31 cellular contexts compared by ENCODE assay signal in the genomic region with DNA sequence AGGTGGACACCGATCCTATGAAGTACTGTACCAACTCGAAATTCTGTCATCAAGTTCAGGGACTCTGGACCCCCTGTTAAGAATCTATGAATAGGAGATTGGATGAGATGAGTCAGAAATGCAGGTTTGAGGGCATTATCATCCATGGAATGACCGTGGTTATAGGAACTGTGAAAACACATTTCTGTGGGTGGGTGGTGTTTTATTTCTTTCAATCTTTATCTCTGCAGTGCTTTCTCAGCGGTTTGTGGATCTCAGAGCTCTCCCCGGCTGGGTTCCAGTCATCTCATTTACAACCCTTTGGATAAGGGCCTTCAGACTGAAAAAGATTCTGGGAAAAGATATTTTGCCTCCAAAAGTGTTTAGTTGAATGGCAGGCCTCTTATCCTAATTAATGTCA. TPM values are rescaled to one million over a fixed set of nuclear protein-coding genes. Genes with fewer than 3 reads are reported as not detected.
DNase-seq lines count a peak whose midpoint lies in the region; ATAC-seq, FAIRE-seq and TF ChIP-seq lines count a peak whose summit lies in the region.
"Had no signal": no experiment of that assay in that cellular context is flagged by ENCODE, and none has a peak within 500 bp of the region (broad histone marks: within the 10 kb centered on the region; RNA-seq: fewer than 3 reads in every experiment).

No MANE protein-coding gene starts in this region.

- no peaks in the 10 kb centered on the region for H3K27me3 Mint-ChIP-seq in astrocyte (ENCODE audit: low read depth, unreplicated experiment)

- peak; percentile 70 for DNase-seq in astrocyte (ENCODE audit: low read depth)
- peak; percentile 48 for DNase-seq in fibroblast of villous mesenchyme (ENCODE audit: low read depth)
- DNase-seq in AML-193 (lab: John Stamatoyannopoulos, UW), result no peak
- DNase-seq in T1000 (lab: John Stamatoyannopoulos, UW), result no peak
- no peak for DNase-seq in OCI-M2 (lab: John Stamatoyannopoulos, UW; ENCODE audit: unreplicated experiment)
- DNase-seq: CD4-positive, alpha-beta memory T cell; COR-L47; DMS53; EL; GF-D8; Kasumi-1; MV-4-11; NCI-H1105; NCI-H1436 treated with DMSO at 0.1 percent for 48 hours; NCI-H187 treated with DMSO at 0.1 percent for 48 hours; NCI-H2107; NCI-H446; NCI-H524 treated with DMSO at 0.1 percent for 48 hours; NCI-H82; NK-92 treated with Interleukin-12 subunit alpha and Interleukin-12 subunit beta, amount 100 ng/mL, for 24 hours; PC-9 had no signal

- no peak overlapping the region for H3K4me2 ChIP-seq in astrocyte (ENCODE audit: low read length)
- H3K4me2 ChIP-seq: BLaER1 treated with 17β-estradiol and CSF1 and Interleukin-3, amounts not matched to agents 10 nM and 100 nM; PC-9 had no signal

- TF ChIP-seq CTCF in HEK293 (tag by site-specific recombination; IDR thresholded peaks at IDR 0.05) (no peak), astrocyte (IDR thresholded peaks at IDR 0.05; ENCODE audit: insufficient read depth, low read depth, low read length) (no peak), fibroblast of villous mesenchyme (IDR thresholded peaks at IDR 0.05; ENCODE audit: insufficient read depth, low read depth, low read length) (no peak)

- H4K20me1 ChIP-seq in astrocyte (ENCODE audit: insufficient read depth, low read length), result no peaks in the 10 kb centered on the region
- H4K20me1 ChIP-seq: BLaER1 treated with 17β-estradiol and CSF1 and Interleukin-3, amounts not matched to agents 10 nM and 100 nM had no signal

- no peaks in the 10 kb centered on the region for H3K9me3 Mint-ChIP-seq in astrocyte (ENCODE audit: unreplicated experiment)
- H3K9me3 Mint-ChIP-seq: CD4-positive, alpha-beta memory T cell had no signal

- peaks cover 9% of the 10 kb centered on the region for H3K4me1 Mint-ChIP-seq in astrocyte (ENCODE audit: low read depth, unreplicated experiment)

- no peak overlapping the region for H3K27ac Mint-ChIP-seq in astrocyte (ENCODE audit: unreplicated experiment)
- H3K27ac Mint-ChIP-seq: CD4-positive, alpha-beta memory T cell had no signal

- H3K27ac ChIP-seq in HEK293 (ENCODE audit: extremely low read depth, low read depth, low read length) (no peak overlapping the region), astrocyte (ENCODE audit: low read depth, low read length) (no peak overlapping the region)
- H3K27ac ChIP-seq: BLaER1 treated with 17β-estradiol and CSF1 and Interleukin-3, amounts not matched to agents 10 nM and 100 nM; PC-9; SJSA1 had no signal

- no peak for ATAC-seq in esophagus mucosa
- ATAC-seq: HCT116, HepG2, K562, Right ventricle myocardium inferior had no signal

- no peak overlapping the region for H3K4me3 Mint-ChIP-seq in astrocyte (ENCODE audit: unreplicated experiment)
- H3K4me3 Mint-ChIP-seq: CD4-positive, alpha-beta memory T cell had no signal

- no peaks in the 10 kb centered on the region for H3K79me2 ChIP-seq in astrocyte (ENCODE audit: insufficient read depth, low read length)

- no peaks in the 10 kb centered on the region for H3K27me3 ChIP-seq in astrocyte (ENCODE audit: insufficient read depth, low read length)
- H3K27me3 ChIP-seq: BLaER1 treated with 17β-estradiol and CSF1 and Interleukin-3, amounts not matched to agents 10 nM and 100 nM; SJSA1 had no signal

- H3K9me3 ChIP-seq in HEK293 (ENCODE audit: control insufficient read depth, insufficient read depth, low read depth, low read length) (no peaks in the 10 kb centered on the region; the same call in 1 of the 2 replicates), astrocyte (ENCODE audit: insufficient read depth, low read depth, low read length) (no peaks in the 10 kb centered on the region)
- H3K9me3 ChIP-seq: BLaER1 treated with 17β-estradiol and CSF1 and Interleukin-3, amounts not matched to agents 10 nM and 100 nM; SJSA1 had no signal

- FAIRE-seq in astrocyte (lab: Jason Lieb, UNC), result no peak
- FAIRE-seq: A204.1, GM12891, HepG2, K562 had no signal

- no peak overlapping the region for H3K4me3 ChIP-seq in HEK293 (ENCODE audit: low read depth, low read length)
- H3K4me3 ChIP-seq in astrocyte (ENCODE audit: insufficient read depth, low read depth, low read length), result no peak overlapping the region
- no peak overlapping the region for H3K4me3 ChIP-seq in fibroblast of villous mesenchyme (ENCODE audit: low read depth, low read length)
- H3K4me3 ChIP-seq: BLaER1 treated with 17β-estradiol and CSF1 and Interleukin-3, amounts not matched to agents 10 nM and 100 nM; K562; PC-9; SJSA1 had no signal

- no peak overlapping the region for H2AFZ ChIP-seq in astrocyte (ENCODE audit: low read depth, low read length)
- H2AFZ ChIP-seq: PC-9 had no signal

- CTCF ChIA-PET in HEK293 (lab: Yijun Ruan, JAX), result interaction anchor here (2.1 kb wide), 1 partner anchor 30 kb away, joined by 8 read pairs; no protein-coding TSS in a partner anchor

- H3K36me3 Mint-ChIP-seq in astrocyte (ENCODE audit: low read depth, unreplicated experiment), result no peaks in the 10 kb centered on the region

- H3K4me1 ChIP-seq in HEK293 (ENCODE audit: control insufficient read depth, insufficient read depth, low read length), result peaks cover 2% of the 10 kb centered on the region; the same call in 1 of the 2 replicates
- no peaks in the 10 kb centered on the region for H3K4me1 ChIP-seq in astrocyte (ENCODE audit: insufficient read depth, low read length)

- no peak overlapping the region for H3K9ac ChIP-seq in astrocyte (ENCODE audit: low read length)
- H3K9ac ChIP-seq: BLaER1 treated with 17β-estradiol and CSF1 and Interleukin-3, amounts not matched to agents 10 nM and 100 nM had no signal

- H3K36me3 ChIP-seq in HEK293 (ENCODE audit: control insufficient read depth in 2 of 2, insufficient read depth in 1 of 2, low read length in 2 of 2) (no peaks in the 10 kb centered on the region), astrocyte (ENCODE audit: insufficient read depth, low read length) (no peaks in the 10 kb centered on the region)
- H3K36me3 ChIP-seq: BLaER1 treated with 17β-estradiol and CSF1 and Interleukin-3, amounts not matched to agents 10 nM and 100 nM; SJSA1 had no signal

- POLR2A ChIA-PET in HEK293 (lab: Yijun Ruan, JAX), result no interaction called here

TF ChIP-seq in HEK293, 187 proteins besides CTCF, POLR2A, EP300 and RAD21:
- peak; percentile 30; the same call in 1 of the 2 replicates for TF ChIP-seq ZIC2 (tag by site-specific recombination; IDR thresholded peaks at IDR 0.05)
- TF ChIP-seq ZNF138 (tag by site-specific recombination; IDR thresholded peaks at IDR 0.05; ENCODE audit: borderline replicate concordance), result no peak
TF ChIP-seq in HEK293: peak in this region for 1.

RNA-seq across cellular contexts. Expression of a gene that starts 5.4 kb away (rescaled TPM):
- total RNA-seq in astrocyte (9.5 and 10.2 TPM in 2 replicates), fibroblast of villous mesenchyme (10.0 and 12.1 TPM in 2 replicates), esophagus mucosa (45.3 TPM)

Comparison
In these comparisons a context has a peak if more than half of its experiments do, and no peak if none do; other contexts are left out.
1. DNase-seq: peak in astrocyte (single experiment) and fibroblast of villous mesenchyme (single experiment); none in AML-193 (0 of 2), T1000 (single experiment) and OCI-M2 (single experiment).